ENCODE assay signal across 37 cellular contexts in genomic region chr12:132272706-132273105, GRCh38. TPM values are rescaled to one million over a fixed set of nuclear protein-coding genes. Genes with fewer than 3 reads are reported as not detected.
"Had no signal": no experiment of that assay in that cellular context is flagged by ENCODE, and none has a peak within 500 bp of the region (broad histone marks: within the 10 kb centered on the region; RNA-seq: fewer than 3 reads in every experiment).

No MANE protein-coding gene starts in this region.

- H3K27me3 ChIP-seq: cardiac muscle cell had no signal

- H3K4me3 Mint-ChIP-seq: activated B cell treated with CpG ODN at 0.5 μM for 24 hours; activated CD4-positive, alpha-beta memory T cell treated with anti-CD3 and anti-CD28 coated beads for 36 hours; activated CD4-positive, alpha-beta T cell treated with anti-CD3 and anti-CD28 coated beads, Interleukin-2, amount 10 ng/mL, durations not matched to agents 24 days and 14 days; activated CD8-positive, alpha-beta T cell treated with anti-CD3 and anti-CD28 coated beads for 36 hours; activated naive CD4-positive, alpha-beta T cell treated with anti-CD3 and anti-CD28 coated beads, Interleukin-2, amount 10 ng/mL, durations not matched to agents 7 days and 5 days; activated naive CD4-positive, alpha-beta T cell treated with anti-CD3 and anti-CD28 coated beads, Interleukin-2, amount 50 U/mL, for 24 hours; activated naive CD8-positive, alpha-beta T cell; activated naive CD8-positive, alpha-beta T cell treated with anti-CD3 and anti-CD28 coated beads, Interleukin-2, amount 10 ng/mL, durations not matched to agents 7 days and 5 days; activated naive CD8-positive, alpha-beta T cell treated with anti-CD3 and anti-CD28 coated beads, Interleukin-2, amount 50 U/mL, for 24 hours; activated T-cell treated with anti-CD3 and anti-CD28 coated beads, Interleukin-2, amount 50 U/mL, for 4 hours; activated T-cell treated with anti-CD3 and anti-CD28 coated beads, Interleukin-2, amount 50 U/mL, for 72 hours; activated T-helper 1 cell treated with anti-CD3 and anti-CD28 coated beads, Interleukin-12 subunit alpha, Interleukin-12 subunit beta, Interleukin-2, Interleukin-4 antibody, amounts not matched to agents 30 ng/mL and 10 ng/mL and 1 ng/mL, durations not matched to agents 14 hours and 24 hours and 36 hours; activated T-helper 17 cell treated with anti-CD3 and anti-CD28 coated beads, Interleukin-2, amount 50 U/mL, for 72 hours; brain; central memory CD8-positive, alpha-beta T cell; T-helper 1 cell treated with Interleukin-12 subunit alpha and Interleukin-12 subunit beta and Interleukin-4 antibody, amounts not matched to agents 30 μg/mL and 1 μg/mL, for 36 hours; T-helper 2 cell treated with Interferon-gamma antibody and Interleukin-4, amounts not matched to agents 5 μg/mL and 100 μg/mL, for 36 hours had no signal

- H3K4me1 Mint-ChIP-seq: activated B cell treated with CpG ODN at 0.5 μM for 24 hours; activated CD4-positive, alpha-beta T cell treated with anti-CD3 and anti-CD28 coated beads, Interleukin-2, amount 10 ng/mL, durations not matched to agents 24 days and 14 days; activated naive CD4-positive, alpha-beta T cell treated with anti-CD3 and anti-CD28 coated beads, Interleukin-2, amount 10 ng/mL, durations not matched to agents 7 days and 5 days; activated naive CD4-positive, alpha-beta T cell treated with anti-CD3 and anti-CD28 coated beads, Interleukin-2, amount 50 U/mL, for 24 hours; activated naive CD8-positive, alpha-beta T cell treated with anti-CD3 and anti-CD28 coated beads, Interleukin-2, amount 10 ng/mL, durations not matched to agents 7 days and 5 days; activated naive CD8-positive, alpha-beta T cell treated with anti-CD3 and anti-CD28 coated beads, Interleukin-2, amount 50 U/mL, for 24 hours; activated T-helper 17 cell treated with anti-CD3 and anti-CD28 coated beads, Interleukin-2, amount 50 U/mL, for 72 hours; central memory CD8-positive, alpha-beta T cell had no signal

- H3K36me3 ChIP-seq: cardiac muscle cell had no signal

- DNase-seq: activated B cell treated with CpG ODN at 0.5 μM for 24 hours; activated CD4-positive, alpha-beta memory T cell treated with anti-CD3 and anti-CD28 coated beads for 36 hours; activated CD4-positive, alpha-beta T cell treated with anti-CD3 and anti-CD28 coated beads for 4 hours; activated CD4-positive, alpha-beta T cell treated with anti-CD3 and anti-CD28 coated beads, Interleukin-2, amount 10 ng/mL, durations not matched to agents 24 days and 14 days; activated CD4-positive, alpha-beta T cell treated with anti-CD3 and anti-CD28 coated beads, Interleukin-2, amount 50 U/mL, for 1 hour; activated CD4-positive, alpha-beta T cell treated with anti-CD3 and anti-CD28 coated beads, Interleukin-2, amount 50 U/mL, for 4 hours; activated CD4-positive, CD25-positive, alpha-beta regulatory T cell treated with anti-CD3 and anti-CD28 coated beads, Interleukin-2, amount 50 U/mL, for 72 hours; activated CD8-positive, alpha-beta memory T cell treated with anti-CD3 and anti-CD28 coated beads, Interleukin-2, amount 50 U/mL, for 4 hours; activated CD8-positive, alpha-beta T cell treated with anti-CD3 and anti-CD28 coated beads for 36 hours; activated gamma-delta T cell; activated naive CD4-positive, alpha-beta T cell treated with anti-CD3 and anti-CD28 coated beads, Interleukin-2, amount 10 ng/mL, durations not matched to agents 7 days and 5 days; activated naive CD4-positive, alpha-beta T cell treated with Interleukin-2 at 50 U/mL for 16 hours; activated naive CD8-positive, alpha-beta T cell treated with anti-CD3 and anti-CD28 coated beads, Interleukin-2, amount 10 ng/mL, durations not matched to agents 7 days and 5 days; activated naive CD8-positive, alpha-beta T cell treated with anti-CD3 and anti-CD28 coated beads, Interleukin-2, amount 50 U/mL, for 24 hours; activated T-cell treated with anti-CD3 and anti-CD28 coated beads for 4 hours; activated T-cell treated with anti-CD3 and anti-CD28 coated beads, Interleukin-2, amount 50 U/mL, for 1 hour; activated T-cell treated with anti-CD3 and anti-CD28 coated beads, Interleukin-2, amount 50 U/mL, for 4 hours; activated T-cell treated with anti-CD3 and anti-CD28 coated beads, Interleukin-2, amount 50 U/mL, for 72 hours; amniotic stem cell; aorta; SW 1271; T-helper 1 cell; T-helper 2 cell; T-helper 9 cell had no signal

- H3K9me3 Mint-ChIP-seq: activated B cell treated with CpG ODN at 0.5 μM for 24 hours; activated CD4-positive, alpha-beta memory T cell treated with anti-CD3 and anti-CD28 coated beads for 36 hours; activated CD4-positive, alpha-beta T cell treated with anti-CD3 and anti-CD28 coated beads, Interleukin-2, amount 10 ng/mL, durations not matched to agents 24 days and 14 days; activated CD8-positive, alpha-beta T cell treated with anti-CD3 and anti-CD28 coated beads for 36 hours; activated naive CD4-positive, alpha-beta T cell treated with anti-CD3 and anti-CD28 coated beads, Interleukin-2, amount 10 ng/mL, durations not matched to agents 7 days and 5 days; activated naive CD4-positive, alpha-beta T cell treated with anti-CD3 and anti-CD28 coated beads, Interleukin-2, amount 50 U/mL, for 24 hours; activated naive CD8-positive, alpha-beta T cell treated with anti-CD3 and anti-CD28 coated beads, Interleukin-2, amount 10 ng/mL, durations not matched to agents 7 days and 5 days; activated naive CD8-positive, alpha-beta T cell treated with anti-CD3 and anti-CD28 coated beads, Interleukin-2, amount 50 U/mL, for 24 hours; activated T-cell treated with anti-CD3 and anti-CD28 coated beads, Interleukin-2, amount 50 U/mL, for 4 hours; activated T-cell treated with anti-CD3 and anti-CD28 coated beads, Interleukin-2, amount 50 U/mL, for 72 hours; activated T-helper 1 cell treated with anti-CD3 and anti-CD28 coated beads, Interleukin-12 subunit alpha, Interleukin-12 subunit beta, Interleukin-2, Interleukin-4 antibody, amounts not matched to agents 30 ng/mL and 10 ng/mL and 1 ng/mL, durations not matched to agents 14 hours and 24 hours and 36 hours; activated T-helper 17 cell treated with anti-CD3 and anti-CD28 coated beads, Interleukin-2, amount 50 U/mL, for 72 hours; central memory CD8-positive, alpha-beta T cell; T-helper 1 cell treated with Interleukin-12 subunit alpha and Interleukin-12 subunit beta and Interleukin-4 antibody, amounts not matched to agents 30 μg/mL and 1 μg/mL, for 36 hours; T-helper 2 cell treated with Interferon-gamma antibody and Interleukin-4, amounts not matched to agents 5 μg/mL and 100 μg/mL, for 36 hours had no signal

- H3K27me3 Mint-ChIP-seq: activated CD4-positive, alpha-beta T cell treated with anti-CD3 and anti-CD28 coated beads, Interleukin-2, amount 10 ng/mL, durations not matched to agents 24 days and 14 days had no signal

- FAIRE-seq: bronchial epithelial cell, TTC549 had no signal

- H3K4me3 ChIP-seq: cardiac muscle cell had no signal

- H3K36me3 Mint-ChIP-seq: activated CD4-positive, alpha-beta memory T cell treated with anti-CD3 and anti-CD28 coated beads for 36 hours; activated naive CD4-positive, alpha-beta T cell treated with anti-CD3 and anti-CD28 coated beads, Interleukin-2, amount 10 ng/mL, durations not matched to agents 7 days and 5 days; activated naive CD4-positive, alpha-beta T cell treated with anti-CD3 and anti-CD28 coated beads, Interleukin-2, amount 50 U/mL, for 24 hours; activated naive CD8-positive, alpha-beta T cell; activated naive CD8-positive, alpha-beta T cell treated with anti-CD3 and anti-CD28 coated beads, Interleukin-2, amount 10 ng/mL, durations not matched to agents 7 days and 5 days; brain had no signal

- H3K27ac Mint-ChIP-seq: activated B cell treated with CpG ODN at 0.5 μM for 24 hours; activated CD4-positive, alpha-beta memory T cell treated with anti-CD3 and anti-CD28 coated beads for 36 hours; activated CD4-positive, alpha-beta T cell treated with anti-CD3 and anti-CD28 coated beads, Interleukin-2, amount 10 ng/mL, durations not matched to agents 24 days and 14 days; activated CD8-positive, alpha-beta T cell treated with anti-CD3 and anti-CD28 coated beads for 36 hours; activated naive CD4-positive, alpha-beta T cell treated with anti-CD3 and anti-CD28 coated beads, Interleukin-2, amount 10 ng/mL, durations not matched to agents 7 days and 5 days; activated naive CD4-positive, alpha-beta T cell treated with anti-CD3 and anti-CD28 coated beads, Interleukin-2, amount 50 U/mL, for 24 hours; activated naive CD8-positive, alpha-beta T cell; activated naive CD8-positive, alpha-beta T cell treated with anti-CD3 and anti-CD28 coated beads, Interleukin-2, amount 10 ng/mL, durations not matched to agents 7 days and 5 days; activated naive CD8-positive, alpha-beta T cell treated with anti-CD3 and anti-CD28 coated beads, Interleukin-2, amount 50 U/mL, for 24 hours; activated T-cell treated with anti-CD3 and anti-CD28 coated beads, Interleukin-2, amount 50 U/mL, for 72 hours; activated T-helper 1 cell treated with anti-CD3 and anti-CD28 coated beads, Interleukin-12 subunit alpha, Interleukin-12 subunit beta, Interleukin-2, Interleukin-4 antibody, amounts not matched to agents 30 ng/mL and 10 ng/mL and 1 ng/mL, durations not matched to agents 14 hours and 24 hours and 36 hours; activated T-helper 17 cell treated with anti-CD3 and anti-CD28 coated beads, Interleukin-2, amount 50 U/mL, for 72 hours; T-helper 1 cell treated with Interleukin-12 subunit alpha and Interleukin-12 subunit beta and Interleukin-4 antibody, amounts not matched to agents 30 μg/mL and 1 μg/mL, for 36 hours; T-helper 2 cell treated with Interferon-gamma antibody and Interleukin-4, amounts not matched to agents 5 μg/mL and 100 μg/mL, for 36 hours had no signal

- H3K27ac ChIP-seq: VCaP had no signal

- ATAC-seq: activated CD8-positive, alpha-beta T cell treated with anti-CD3 and anti-CD28 coated beads for 36 hours; activated naive CD8-positive, alpha-beta T cell treated with anti-CD3 and anti-CD28 coated beads, Interleukin-2, amount 50 U/mL, for 24 hours; activated T-cell treated with anti-CD3 and anti-CD28 coated beads, Interleukin-2, amount 50 U/mL, for 4 hours; activated T-cell treated with anti-CD3 and anti-CD28 coated beads, Interleukin-2, amount 50 U/mL, for 72 hours; activated T-helper 17 cell treated with anti-CD3 and anti-CD28 coated beads, Interleukin-2, amount 50 U/mL, for 72 hours had no signal

RNA-seq across cellular contexts. Expression of gene GALNT9, which starts 56.7 kb away (rescaled TPM):
- total RNA-seq: activated B cell treated with CpG ODN at 0.5 μM for 24 hours; activated CD4-positive, alpha-beta T cell treated with anti-CD3 and anti-CD28 coated beads, Interleukin-2, amount 10 ng/mL, durations not matched to agents 24 days and 14 days; activated CD8-positive, alpha-beta memory T cell treated with anti-CD3 and anti-CD28 coated beads for 36 hours; activated CD8-positive, alpha-beta T cell treated with anti-CD3 and anti-CD28 coated beads for 36 hours; activated naive CD8-positive, alpha-beta T cell treated with anti-CD3 and anti-CD28 coated beads, Interleukin-2, amount 10 ng/mL, durations not matched to agents 7 days and 5 days; activated T-helper 1 cell treated with anti-CD3 and anti-CD28 coated beads, Interleukin-12 subunit alpha, Interleukin-12 subunit beta, Interleukin-2, Interleukin-4 antibody, amounts not matched to agents 30 ng/mL and 10 ng/mL and 1 ng/mL, durations not matched to agents 14 hours and 24 hours and 36 hours; bronchial epithelial cell had no signal
- polyA plus RNA-seq: aorta had no signal
